Comparison of ENCODE assay signal across 1 cellular context in the genomic region with DNA sequence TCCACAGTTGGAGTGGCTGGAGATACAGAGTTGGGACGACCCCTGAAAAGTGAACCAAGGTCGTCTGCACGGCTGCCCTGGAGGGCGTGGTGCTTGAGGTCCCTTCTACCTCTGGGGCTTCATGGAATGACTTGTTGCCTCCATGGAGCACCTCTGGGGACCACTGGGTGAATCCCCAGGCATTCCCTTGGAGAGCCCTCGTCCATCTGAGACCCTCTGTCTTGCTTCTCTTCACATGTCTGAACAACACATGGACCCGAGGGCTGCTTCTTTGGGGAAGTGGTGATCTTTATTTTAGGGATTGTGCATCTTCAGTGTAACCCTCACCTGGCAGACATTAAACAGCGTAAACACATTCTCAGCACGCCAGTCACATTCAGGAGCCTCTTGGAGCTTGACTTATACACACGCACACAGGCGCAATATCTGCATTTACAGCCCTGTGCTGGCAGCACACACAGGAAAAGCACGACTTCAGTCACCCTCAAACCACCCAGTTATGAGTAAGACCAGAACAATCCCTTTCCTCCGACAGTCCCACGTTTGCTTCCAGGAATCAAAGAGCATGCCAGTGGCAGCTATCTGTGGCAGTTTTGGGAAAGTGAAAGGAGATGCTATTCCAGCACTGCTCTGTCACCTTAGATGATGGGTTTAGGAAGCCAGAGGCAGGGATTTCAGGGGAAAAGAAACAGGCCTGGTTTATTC.
TF ChIP-seq lines count a peak whose summit lies in the region.

No MANE protein-coding gene starts in this region.

TF ChIP-seq in HepG2, 621 proteins besides CTCF, POLR2A, EP300 and RAD21:
- TF ChIP-seq FOSL2 (CRISPR knock-in tag; IDR thresholded peaks at IDR 0.05): 0 out of 2 replicates have a peak, but pooled peaks have one; percentile 23
- TF ChIP-seq ZNF775 (CRISPR knock-in tag; IDR thresholded peaks at IDR 0.05; ENCODE audit: borderline replicate concordance): no peak
TF ChIP-seq in HepG2: peak in this region for 1.
